Comparison of ENCODE assay signal across 39 cellular contexts in genomic region chrX:146956760-146957159, GRCh38.
"Had no signal": no experiment of that assay in that cellular context is flagged by ENCODE, and none has a peak within 500 bp of the region (broad histone marks: within the 10 kb centered on the region; RNA-seq: fewer than 3 reads in every experiment).

No MANE protein-coding gene starts in this region.

- H3K27me3 Mint-ChIP-seq: activated naive CD4-positive, alpha-beta T cell treated with anti-CD3 and anti-CD28 coated beads, Interleukin-2, amount 10 ng/mL, durations not matched to agents 7 days and 5 days; activated naive CD4-positive, alpha-beta T cell treated with anti-CD3 and anti-CD28 coated beads, Interleukin-2, amount 50 U/mL, for 24 hours; activated naive CD8-positive, alpha-beta T cell; activated naive CD8-positive, alpha-beta T cell treated with anti-CD3 and anti-CD28 coated beads for 36 hours; activated naive CD8-positive, alpha-beta T cell treated with anti-CD3 and anti-CD28 coated beads, Interleukin-2, amount 10 ng/mL, durations not matched to agents 7 days and 5 days; activated naive CD8-positive, alpha-beta T cell treated with anti-CD3 and anti-CD28 coated beads, Interleukin-2, amount 50 U/mL, for 24 hours; activated T-cell treated with anti-CD3 and anti-CD28 coated beads, Interleukin-2, amount 50 U/mL, for 24 hours; activated T-helper 17 cell treated with anti-CD3 and anti-CD28 coated beads, Interleukin-2, amount 50 U/mL, for 72 hours; brain; central memory CD8-positive, alpha-beta T cell had no signal

- H3K4me3 ChIP-seq: adrenal gland, ascending aorta, body of pancreas, breast epithelium, cardiac muscle cell had no signal

- H3K9me3 Mint-ChIP-seq: activated T-helper 1 cell treated with anti-CD3 and anti-CD28 coated beads, Interleukin-12 subunit alpha, Interleukin-12 subunit beta, Interleukin-2, Interleukin-4 antibody, amounts not matched to agents 30 ng/mL and 10 ng/mL and 1 ng/mL, durations not matched to agents 14 hours and 24 hours and 36 hours had no signal

- H3K4me1 Mint-ChIP-seq: activated naive CD4-positive, alpha-beta T cell treated with anti-CD3 and anti-CD28 coated beads, Interleukin-2, amount 10 ng/mL, durations not matched to agents 7 days and 5 days; activated naive CD4-positive, alpha-beta T cell treated with anti-CD3 and anti-CD28 coated beads, Interleukin-2, amount 50 U/mL, for 24 hours; activated naive CD8-positive, alpha-beta T cell treated with anti-CD3 and anti-CD28 coated beads for 36 hours; activated naive CD8-positive, alpha-beta T cell treated with anti-CD3 and anti-CD28 coated beads, Interleukin-2, amount 10 ng/mL, durations not matched to agents 7 days and 5 days; activated naive CD8-positive, alpha-beta T cell treated with anti-CD3 and anti-CD28 coated beads, Interleukin-2, amount 50 U/mL, for 24 hours; activated T-helper 17 cell treated with anti-CD3 and anti-CD28 coated beads, Interleukin-2, amount 50 U/mL, for 72 hours; brain; central memory CD8-positive, alpha-beta T cell had no signal

- H3K27me3 ChIP-seq: adrenal gland, ascending aorta, body of pancreas, brain microvascular endothelial cell, breast epithelium, cardiac muscle cell had no signal

- ATAC-seq: activated naive CD4-positive, alpha-beta T cell treated with anti-CD3 and anti-CD28 coated beads, Interleukin-2, amount 50 U/mL, for 72 hours; activated naive CD8-positive, alpha-beta T cell treated with anti-CD3 and anti-CD28 coated beads, Interleukin-2, amount 50 U/mL, for 24 hours; activated T-cell treated with anti-CD3 and anti-CD28 coated beads, Interleukin-2, amount 50 U/mL, for 4 hours; activated T-cell treated with anti-CD3 and anti-CD28 coated beads, Interleukin-2, amount 50 U/mL, for 72 hours; activated T-helper 17 cell treated with anti-CD3 and anti-CD28 coated beads, Interleukin-2, amount 50 U/mL, for 72 hours; body of pancreas had no signal

- H3K4me3 Mint-ChIP-seq: activated naive CD4-positive, alpha-beta T cell treated with anti-CD3 and anti-CD28 coated beads for 36 hours; activated naive CD4-positive, alpha-beta T cell treated with anti-CD3 and anti-CD28 coated beads, Interleukin-2, amount 10 ng/mL, durations not matched to agents 7 days and 5 days; activated naive CD4-positive, alpha-beta T cell treated with anti-CD3 and anti-CD28 coated beads, Interleukin-2, amount 50 U/mL, for 24 hours; activated naive CD8-positive, alpha-beta T cell; activated naive CD8-positive, alpha-beta T cell treated with anti-CD3 and anti-CD28 coated beads for 36 hours; activated naive CD8-positive, alpha-beta T cell treated with anti-CD3 and anti-CD28 coated beads, Interleukin-2, amount 10 ng/mL, durations not matched to agents 7 days and 5 days; activated naive CD8-positive, alpha-beta T cell treated with anti-CD3 and anti-CD28 coated beads, Interleukin-2, amount 50 U/mL, for 24 hours; activated T-cell treated with anti-CD3 and anti-CD28 coated beads, Interleukin-2, amount 50 U/mL, for 24 hours; activated T-cell treated with anti-CD3 and anti-CD28 coated beads, Interleukin-2, amount 50 U/mL, for 4 hours; activated T-cell treated with anti-CD3 and anti-CD28 coated beads, Interleukin-2, amount 50 U/mL, for 72 hours; activated T-helper 1 cell treated with anti-CD3 and anti-CD28 coated beads, Interleukin-12 subunit alpha, Interleukin-12 subunit beta, Interleukin-2, Interleukin-4 antibody, amounts not matched to agents 30 ng/mL and 10 ng/mL and 1 ng/mL, durations not matched to agents 14 hours and 24 hours and 36 hours; activated T-helper 17 cell treated with anti-CD3 and anti-CD28 coated beads, Interleukin-2, amount 50 U/mL, for 72 hours; brain; central memory CD8-positive, alpha-beta T cell had no signal

- H3K4me1 ChIP-seq: adrenal gland, ascending aorta, body of pancreas, breast epithelium had no signal

- H3K36me3 Mint-ChIP-seq: activated naive CD4-positive, alpha-beta T cell treated with anti-CD3 and anti-CD28 coated beads, Interleukin-2, amount 10 ng/mL, durations not matched to agents 7 days and 5 days; activated naive CD4-positive, alpha-beta T cell treated with anti-CD3 and anti-CD28 coated beads, Interleukin-2, amount 50 U/mL, for 24 hours; activated naive CD8-positive, alpha-beta T cell; activated naive CD8-positive, alpha-beta T cell treated with anti-CD3 and anti-CD28 coated beads for 36 hours; activated naive CD8-positive, alpha-beta T cell treated with anti-CD3 and anti-CD28 coated beads, Interleukin-2, amount 10 ng/mL, durations not matched to agents 7 days and 5 days; brain had no signal

- FAIRE-seq: bronchial epithelial cell had no signal

- H3K27ac Mint-ChIP-seq: activated naive CD4-positive, alpha-beta T cell treated with anti-CD3 and anti-CD28 coated beads for 36 hours; activated naive CD4-positive, alpha-beta T cell treated with anti-CD3 and anti-CD28 coated beads, Interleukin-2, amount 10 ng/mL, durations not matched to agents 7 days and 5 days; activated naive CD4-positive, alpha-beta T cell treated with anti-CD3 and anti-CD28 coated beads, Interleukin-2, amount 50 U/mL, for 24 hours; activated naive CD4-positive, alpha-beta T cell treated with anti-CD3 and anti-CD28 coated beads, Interleukin-2, amount 50 U/mL, for 72 hours; activated naive CD8-positive, alpha-beta T cell; activated naive CD8-positive, alpha-beta T cell treated with anti-CD3 and anti-CD28 coated beads for 36 hours; activated naive CD8-positive, alpha-beta T cell treated with anti-CD3 and anti-CD28 coated beads, Interleukin-2, amount 10 ng/mL, durations not matched to agents 7 days and 5 days; activated naive CD8-positive, alpha-beta T cell treated with anti-CD3 and anti-CD28 coated beads, Interleukin-2, amount 50 U/mL, for 24 hours; activated T-cell treated with anti-CD3 and anti-CD28 coated beads, Interleukin-2, amount 50 U/mL, for 24 hours; activated T-cell treated with anti-CD3 and anti-CD28 coated beads, Interleukin-2, amount 50 U/mL, for 72 hours; activated T-helper 1 cell treated with anti-CD3 and anti-CD28 coated beads, Interleukin-12 subunit alpha, Interleukin-12 subunit beta, Interleukin-2, Interleukin-4 antibody, amounts not matched to agents 30 ng/mL and 10 ng/mL and 1 ng/mL, durations not matched to agents 14 hours and 24 hours and 36 hours; activated T-helper 17 cell treated with anti-CD3 and anti-CD28 coated beads, Interleukin-2, amount 50 U/mL, for 72 hours; activated T-helper 2 cell treated with anti-CD3 and anti-CD28 coated beads, Interferon-gamma antibody, Interleukin-2, Interleukin-4, amounts not matched to agents 10 μg/mL and 5 μg/mL and 100 μg/mL, durations not matched to agents 14 hours and 24 hours and 36 hours; brain had no signal

- H3K9me3 ChIP-seq: adrenal gland, ascending aorta, body of pancreas had no signal

- DNase-seq: activated effector memory CD4-positive, alpha-beta T cell treated with anti-CD3 and anti-CD28 coated beads, Interleukin-2, amount 50 U/mL, for 16 hours; activated effector memory CD4-positive, alpha-beta T cell treated with Interleukin-2 at 50 U/mL for 16 hours; activated gamma-delta T cell; activated gamma-delta T cell treated with Interleukin-2 at 50 U/mL for 16 hours; activated naive CD4-positive, alpha-beta T cell; activated naive CD4-positive, alpha-beta T cell treated with anti-CD3 and anti-CD28 coated beads for 36 hours; activated naive CD4-positive, alpha-beta T cell treated with anti-CD3 and anti-CD28 coated beads, Interleukin-2, amount 10 ng/mL, durations not matched to agents 7 days and 5 days; activated naive CD4-positive, alpha-beta T cell treated with anti-CD3 and anti-CD28 coated beads, Interleukin-2, amount 50 U/mL, for 16 hours; activated naive CD4-positive, alpha-beta T cell treated with Interleukin-2 at 50 U/mL for 16 hours; activated naive CD8-positive, alpha-beta T cell treated with anti-CD3 and anti-CD28 coated beads for 36 hours; activated naive CD8-positive, alpha-beta T cell treated with anti-CD3 and anti-CD28 coated beads, Interleukin-2, amount 10 ng/mL, durations not matched to agents 7 days and 5 days; activated naive CD8-positive, alpha-beta T cell treated with anti-CD3 and anti-CD28 coated beads, Interleukin-2, amount 50 U/mL, for 24 hours; activated T-cell treated with anti-CD3 and anti-CD28 coated beads, Interleukin-2, amount 50 U/mL, for 1 hour; activated T-cell treated with anti-CD3 and anti-CD28 coated beads, Interleukin-2, amount 50 U/mL, for 24 hours; activated T-cell treated with anti-CD3 and anti-CD28 coated beads, Interleukin-2, amount 50 U/mL, for 4 hours; activated T-cell treated with anti-CD3 and anti-CD28 coated beads, Interleukin-2, amount 50 U/mL, for 48 hours; activated T-cell treated with anti-CD3 and anti-CD28 coated beads, Interleukin-2, amount 50 U/mL, for 72 hours; adrenal gland; amniotic stem cell; amygdala; anterior cingulate cortex; aorta; body of pancreas; brain microvascular endothelial cell; caudate nucleus; central memory CD4-positive, alpha-beta T cell; cerebellar nuclear complex had no signal

- H3K36me3 ChIP-seq: adrenal gland, ascending aorta, brain microvascular endothelial cell, breast epithelium, cardiac muscle cell had no signal

- H3K27ac ChIP-seq: adrenal gland, ascending aorta, body of pancreas, brain microvascular endothelial cell, breast epithelium, cardiac muscle cell had no signal
